17 cellular contexts compared by ENCODE assay signal in genomic region chr6:142359271-142359960, GRCh38. TPM values are rescaled to one million over a fixed set of nuclear protein-coding genes. Genes with fewer than 3 reads are reported as not detected.
"Had no signal": no experiment of that assay in that cellular context is flagged by ENCODE, and none has a peak within 500 bp of the region (broad histone marks: within the 10 kb centered on the region; RNA-seq: fewer than 3 reads in every experiment).

No MANE protein-coding gene starts in this region.

- H3K9me3 ChIP-seq: body of pancreas, suprapubic skin, transverse colon, vagina had no signal

- H3K4me3 ChIP-seq: body of pancreas, dorsolateral prefrontal cortex, lung, suprapubic skin, transverse colon, vagina had no signal

- DNase-seq: activated B cell treated with CpG ODN at 0.5 μM for 24 hours; activated CD4-positive, alpha-beta memory T cell treated with anti-CD3 and anti-CD28 coated beads for 36 hours; activated CD4-positive, alpha-beta T cell treated with anti-CD3 and anti-CD28 coated beads for 4 hours; activated naive CD4-positive, alpha-beta T cell treated with Interleukin-2 at 50 U/mL for 16 hours; activated naive CD8-positive, alpha-beta T cell treated with anti-CD3 and anti-CD28 coated beads, Interleukin-2, amount 10 ng/mL, durations not matched to agents 7 days and 5 days; activated T-cell treated with anti-CD3 and anti-CD28 coated beads for 4 hours; body of pancreas; dorsolateral prefrontal cortex; foreskin melanocyte; glutamatergic neuron; hypothalamus; stimulated activated CD4-positive, alpha-beta T cell treated with anti-CD3 and anti-CD28 coated beads, Interleukin-2, amount 100 ng/mL, for 24 hours; T-helper 2 cell; transverse colon had no signal

- H3K27ac ChIP-seq: body of pancreas, dorsolateral prefrontal cortex, suprapubic skin, transverse colon, vagina had no signal

- ATAC-seq: body of pancreas had no signal

- H3K27me3 ChIP-seq: body of pancreas, dorsolateral prefrontal cortex, suprapubic skin, transverse colon, vagina had no signal

- H3K36me3 ChIP-seq: suprapubic skin, transverse colon, vagina had no signal

- H3K4me1 ChIP-seq: body of pancreas, transverse colon, vagina had no signal

RNA-seq across cellular contexts. Expression of gene ADGRG6, which starts 57.6 kb away (rescaled TPM):
- total RNA-seq: activated B cell treated with CpG ODN at 0.5 μM for 24 hours had no signal
